ENCODE assay signal across 8 cellular contexts in genomic region chr2:219498280-219499057, GRCh38. TPM values are rescaled to one million over a fixed set of nuclear protein-coding genes. Genes with fewer than 3 reads are reported as not detected.
DNase-seq lines count a peak whose midpoint lies in the region; ATAC-seq and TF ChIP-seq lines count a peak whose summit lies in the region.

Gene GMPPA, plus strand, starts transcription at chr2:219498891. Its CDS starts 1,085 bp downstream, at chr2:219499976.

- peaks cover 43% of the 10 kb centered on the region for H3K27me3 Mint-ChIP-seq in dendritic cell treated with granulocyte-macrophage colony-stimulating factor and Interleukin-4, amounts not matched to agents 40 ng/mL and 50 ng/mL, for 4 days

- no peak for TF ChIP-seq CTCF in C4-2B (conservative IDR thresholded peaks at IDR 0.05)

- peak within 1 kb of the TSS; percentile 94 for H3K27ac Mint-ChIP-seq in dendritic cell treated with granulocyte-macrophage colony-stimulating factor and Interleukin-4, amounts not matched to agents 40 ng/mL and 50 ng/mL, for 4 days

- H3K27ac ChIP-seq in C4-2B = peak within 1 kb of the TSS; percentile 78

- H3K36me3 Mint-ChIP-seq in dendritic cell treated with granulocyte-macrophage colony-stimulating factor and Interleukin-4, amounts not matched to agents 40 ng/mL and 50 ng/mL, for 4 days (ENCODE audit: low read depth) = peaks cover 42% of the 10 kb centered on the region

- no peaks in the 10 kb centered on the region for H3K9me3 Mint-ChIP-seq in dendritic cell treated with granulocyte-macrophage colony-stimulating factor and Interleukin-4, amounts not matched to agents 40 ng/mL and 50 ng/mL, for 4 days

- DNase-seq in NCI-H774 (lab: John Stamatoyannopoulos, UW) (peak; percentile 96), left lobe of liver (ENCODE audit: low spot score) (peak; percentile 98)
- peak; percentile 91 to 93 for DNase-seq in activated CD4-positive, alpha-beta T cell treated with anti-CD3 and anti-CD28 coated beads, Interleukin-2, amount 50 U/mL, for 4 hours
- peak; percentile 87 for DNase-seq in stimulated activated CD4-positive, alpha-beta T cell treated with anti-CD3 and anti-CD28 coated beads, Interleukin-2, amount 100 ng/mL, for 4 hours (ENCODE audit: low read depth)

- intact Hi-C loops in dendritic cell treated with granulocyte-macrophage colony-stimulating factor and Interleukin-4, amounts not matched to agents 40 ng/mL and 50 ng/mL, for 4 days (cut with micrococcal nuclease) = loop anchor here (1.0 to 5.0 kb wide), 2 partner anchors 99 to 110 kb away; partner anchors contain the start of gene STK11IP

- ATAC-seq in GM19395 (IDR thresholded peaks at IDR 0.05; ENCODE audit: unreplicated experiment) (peak; percentile 95), HG03565 (IDR thresholded peaks at IDR 0.05; ENCODE audit: unreplicated experiment) (peak; percentile 96), left lobe of liver (peak; percentile 87)

- peak within 1 kb of the TSS; percentile 90 for H3K4me3 Mint-ChIP-seq in dendritic cell treated with granulocyte-macrophage colony-stimulating factor and Interleukin-4, amounts not matched to agents 40 ng/mL and 50 ng/mL, for 4 days

- H3K4me1 Mint-ChIP-seq in dendritic cell treated with granulocyte-macrophage colony-stimulating factor and Interleukin-4, amounts not matched to agents 40 ng/mL and 50 ng/mL, for 4 days (ENCODE audit: low read depth) = peaks cover 40% of the 10 kb centered on the region

RNA-seq across cellular contexts. Expression of gene GMPPA, which starts in this region (rescaled TPM):
- total RNA-seq in left lobe of liver = 43.4 TPM

Comparison
In these comparisons a context has a peak if more than half of its experiments do, and no peak if none do; other contexts are left out.
1. Peak in every context shown above with its lines: DNase-seq, ATAC-seq and H3K27ac ChIP-seq.